Comparison of ENCODE assay signal across 12 cellular contexts in the genomic region with DNA sequence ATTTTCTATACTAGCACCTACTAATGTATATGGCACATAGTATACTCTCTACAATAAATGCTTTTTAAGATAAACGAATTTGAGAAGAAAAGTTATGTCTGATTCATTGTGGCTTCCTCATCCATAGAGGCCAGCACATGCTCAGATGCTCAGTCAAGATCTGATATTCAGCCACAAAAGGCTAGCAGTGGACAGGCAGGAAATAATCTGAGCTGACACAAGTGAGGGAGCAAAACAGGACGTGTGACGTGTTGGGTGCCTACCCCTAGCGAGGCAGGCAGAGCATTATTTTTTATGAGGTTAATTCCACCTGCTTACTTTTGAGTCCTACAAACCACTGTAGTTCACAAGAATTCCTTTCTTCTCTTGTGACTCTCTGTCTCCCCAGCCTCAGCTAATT.
DNase-seq lines count a peak whose midpoint lies in the region; ATAC-seq and TF ChIP-seq lines count a peak whose summit lies in the region.
"Had no signal": no experiment of that assay in that cellular context is flagged by ENCODE, and none has a peak within 500 bp of the region (broad histone marks: within the 10 kb centered on the region; RNA-seq: fewer than 3 reads in every experiment).

No MANE protein-coding gene starts in this region.

- H2AK5ac ChIP-seq in H9 (ENCODE audit: insufficient read length, low read length) = no peak overlapping the region

- TF ChIP-seq CTCF in H9 (conservative IDR thresholded peaks at IDR 0.05) = no peak

- H2BK15ac ChIP-seq in H9 (ENCODE audit: low read depth, low read length) = no peak overlapping the region

- H3K4me1 Mint-ChIP-seq in H9 = peaks cover 0 to 12% of the 10 kb centered on the region in 2 experiments

- H4K8ac ChIP-seq in H9 (replicated peaks; ENCODE audit: insufficient read length, low read depth, low read length) = no peak overlapping the region

- no peak overlapping the region for H3K27ac Mint-ChIP-seq in H9

- no peak overlapping the region for H2BK12ac ChIP-seq in H9 (ENCODE audit: insufficient read length, low read depth, low read length)

- no peak overlapping the region for H4K5ac ChIP-seq in H9 (ENCODE audit: insufficient read length, low read depth, low read length)

- no peaks in the 10 kb centered on the region for H3K4me1 ChIP-seq in H9 (ENCODE audit: insufficient read depth, low read length)

- H3K4me2 ChIP-seq in H9 (ENCODE audit: insufficient read depth, insufficient read length, low read length) = no peak overlapping the region

- no peak overlapping the region for H2AFZ ChIP-seq in H9 (ENCODE audit: low read length)

- H3K9ac ChIP-seq in H9 (ENCODE audit: extremely low read depth, insufficient read length, low read length) = no peak overlapping the region

- no peak overlapping the region for H2BK120ac ChIP-seq in H9 (ENCODE audit: low read depth, low read length, poor library complexity, severe bottlenecking)

- H3K18ac ChIP-seq in H9 (ENCODE audit: insufficient read length, low read depth, low read length) = no peak overlapping the region

- no peaks in the 10 kb centered on the region for H3K27me3 Mint-ChIP-seq in H9 (ENCODE audit: low read depth)

- H4K20me1 ChIP-seq in H9 (ENCODE audit: control insufficient read depth, insufficient read depth, insufficient read length) = no peaks in the 10 kb centered on the region

- no peaks in the 10 kb centered on the region for H3K23me2 ChIP-seq in H9 (ENCODE audit: insufficient read length, low read depth, low read length, poor library complexity, severe bottlenecking)

- H3K9me3 ChIP-seq in H9 (ENCODE audit: control insufficient read depth, low read depth, low read length) = no peaks in the 10 kb centered on the region
- H3K9me3 ChIP-seq: transverse colon had no signal

- no peaks in the 10 kb centered on the region; a peak in 1 of 5 replicates for H3K9me3 Mint-ChIP-seq in H9

- H3K4ac ChIP-seq in H9 (ENCODE audit: low read depth, low read length) = no peak overlapping the region

- H4K91ac ChIP-seq in H9 (ENCODE audit: insufficient read length, low read depth, low read length) = no peak overlapping the region

- no peak overlapping the region for H3K4me3 Mint-ChIP-seq in H9

- H3K23ac ChIP-seq in H9 (ENCODE audit: insufficient read length, low read depth, low read length) = no peak overlapping the region

- no peak for ATAC-seq in HG03378 (IDR thresholded peaks at IDR 0.05; ENCODE audit: unreplicated experiment)
- ATAC-seq in HG03135 (IDR thresholded peaks at IDR 0.05; ENCODE audit: unreplicated experiment) = no peak

- H3K14ac ChIP-seq in H9 (ENCODE audit: insufficient read depth, low read length) = no peak overlapping the region

- no peak overlapping the region for H3T11ph ChIP-seq in H9 (ENCODE audit: low read length)

- H2BK20ac ChIP-seq in H9 (ENCODE audit: low read depth, low read length, poor library complexity, severe bottlenecking) = no peak overlapping the region

- H3K36me3 Mint-ChIP-seq in H9 (ENCODE audit: insufficient read depth in 1 of 3, low read depth in 3 of 3) = no peaks in the 10 kb centered on the region

- no CpG with 5 or more reads among the region's 4 CpGs for WGBS in H9 (ENCODE audit: extremely low coverage, insufficient read length, low lambda C conversion rate)

- H3K79me1 ChIP-seq in H9 (ENCODE audit: insufficient read depth, low read depth, low read length, poor library complexity, severe bottlenecking) = no peaks in the 10 kb centered on the region

- DNase-seq in NK-92 treated with Interleukin-12 subunit alpha and Interleukin-12 subunit beta, amount 100 ng/mL, for 24 hours (lab: John Stamatoyannopoulos, UW) = peak; percentile 24
- no peak for DNase-seq in NK-92 (lab: John Stamatoyannopoulos, UW; ENCODE audit: unreplicated experiment)
- DNase-seq in activated CD4-positive, alpha-beta T cell treated with anti-CD3 and anti-CD28 coated beads for 48 hours = peak; percentile 35
- DNase-seq in central memory CD4-positive, alpha-beta T cell = peak; percentile 44
- DNase-seq in stimulated activated CD8-positive, alpha-beta memory T cell treated with anti-CD3 and anti-CD28 coated beads, Interleukin-12 subunit alpha, Interleukin-12 subunit beta, amount 100 ng/mL, for 4 hours (ENCODE audit: low read depth) = peak; percentile 8
- no peak for DNase-seq in H9
- DNase-seq: GDM1, NCI-H1930, transverse colon had no signal

- no peak overlapping the region for H3K27ac ChIP-seq in H9 (ENCODE audit: insufficient read length, low read depth, low read length)
- H3K27ac ChIP-seq: 22Rv1, transverse colon had no signal

- H3K27me3 ChIP-seq in H9 (ENCODE audit: insufficient read depth, low read length) = no peaks in the 10 kb centered on the region
- H3K27me3 ChIP-seq: transverse colon had no signal

- no peak overlapping the region for H2BK5ac ChIP-seq in H9 (ENCODE audit: insufficient read length, low read length)

- H3K56ac ChIP-seq in H9 (ENCODE audit: insufficient read length, low read depth, low read length) = no peak overlapping the region

- no peaks in the 10 kb centered on the region for H3K79me2 ChIP-seq in H9 (ENCODE audit: insufficient read depth, low read length)

Comparison
In these comparisons a context has a peak if more than half of its experiments do, and no peak if none do; other contexts are left out.
1. DNase-seq: peak in NK-92 treated with Interleukin-12 subunit alpha and Interleukin-12 subunit beta, amount 100 ng/mL, for 24 hours (single experiment), activated CD4-positive, alpha-beta T cell treated with anti-CD3 and anti-CD28 coated beads for 48 hours (single experiment), central memory CD4-positive, alpha-beta T cell (single experiment) and stimulated activated CD8-positive, alpha-beta memory T cell treated with anti-CD3 and anti-CD28 coated beads, Interleukin-12 subunit alpha, Interleukin-12 subunit beta, amount 100 ng/mL, for 4 hours (single experiment); none in NK-92 (single experiment) and H9 (single experiment).